Comparison of ENCODE assay signal across 8 cellular contexts in the genomic region with DNA sequence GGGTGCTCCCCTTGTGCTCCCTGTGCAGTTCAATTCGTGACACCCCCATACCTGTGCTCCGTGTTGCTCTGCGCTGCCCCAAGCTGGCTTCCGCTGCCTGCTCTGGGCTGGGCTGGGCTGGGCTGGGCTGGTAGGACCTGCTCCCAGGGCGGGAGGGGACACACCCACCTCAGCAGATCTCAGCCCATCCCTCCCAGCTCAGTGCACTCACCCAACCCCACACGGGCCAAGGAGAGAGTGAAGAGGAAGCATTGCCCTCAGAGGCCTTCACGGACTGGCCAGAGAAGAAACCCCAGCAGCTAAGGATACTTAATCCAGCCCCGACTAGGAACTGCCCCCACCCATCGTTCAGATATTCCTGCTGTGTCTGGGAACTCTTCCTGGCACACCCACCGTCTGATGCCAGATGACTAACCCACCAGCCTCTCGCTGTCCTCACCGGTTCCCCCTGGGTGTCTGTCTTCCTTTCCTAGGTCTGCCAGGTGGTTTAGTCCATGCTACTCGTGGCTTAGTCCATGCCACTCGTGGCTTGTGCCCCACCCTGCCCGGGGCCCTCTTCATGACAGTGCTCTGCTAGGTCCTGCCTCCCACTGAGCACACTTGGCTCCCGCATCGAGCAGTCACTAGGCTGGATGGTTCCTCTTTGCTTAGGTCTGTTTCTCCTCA. TPM values are rescaled to one million over a fixed set of nuclear protein-coding genes. Genes with fewer than 3 reads are reported as not detected.
DNase-seq lines count a peak whose midpoint lies in the region; ATAC-seq and TF ChIP-seq lines count a peak whose summit lies in the region.

A gene (minus strand): TSS at position 104 of the 666 bp plus-strand sequence. CDS start 14,711 bp downstream, outside the sequence.

- H3K27ac ChIP-seq in DND-41 (ENCODE audit: low read length) (peak within 1 kb of the TSS; percentile 26; the same call in 1 of the 2 replicates), Peyer's patch (peak within 1 kb of the TSS; percentile 73 to 90 (median 84)), neural progenitor cell (no peak within 1 kb of the TSS)

- DNase-seq in DND-41 (no peak), Peyer's patch (peak; percentile 87 to 94 (median 91)), neural progenitor cell (ENCODE audit: low spot score) (no peak), DMS79 treated with DMSO at 0.1 percent for 48 hours (lab: John Stamatoyannopoulos, UW) (no peak), cerebellum (ENCODE audit: low spot score) (no peak), RKO (ENCODE audit: low spot score) (no peak)
- no peak for DNase-seq in effector memory CD8-positive, alpha-beta T cell

- peaks cover 44 to 45% of the 10 kb centered on the region in 2 donors for H3K4me1 Mint-ChIP-seq in effector memory CD8-positive, alpha-beta T cell (ENCODE audit: low read depth in 2 of 2)
- H3K4me1 Mint-ChIP-seq in neural progenitor cell: peaks cover 30% of the 10 kb centered on the region

- H3K27me3 ChIP-seq in DND-41 (ENCODE audit: insufficient read depth, low read length, poor library complexity): no peaks in the 10 kb centered on the region
- H3K27me3 ChIP-seq in Peyer's patch: no peaks in the 10 kb centered on the region
- peaks cover 2% of the 10 kb centered on the region for H3K27me3 ChIP-seq in neural progenitor cell

- TF ChIP-seq POLR2A in Peyer's patch (IDR thresholded peaks at IDR 0.05): peak; percentile 88 to 91

- H3K9me3 ChIP-seq in DND-41 (ENCODE audit: insufficient read depth, low read length, severe bottlenecking) (no peaks in the 10 kb centered on the region), Peyer's patch (no peaks in the 10 kb centered on the region), neural progenitor cell (ENCODE audit: low read depth) (no peaks in the 10 kb centered on the region)

- H2AFZ ChIP-seq in DND-41 (ENCODE audit: low read depth, low read length) (no peak within 1 kb of the TSS), neural progenitor cell (replicated peaks) (no peak within 1 kb of the TSS)

- no peak within 1 kb of the TSS for H3K4me3 ChIP-seq in DND-41 (ENCODE audit: low read depth in 1 of 2, low read length in 2 of 2)
- H3K4me3 ChIP-seq in Peyer's patch: peak within 1 kb of the TSS; percentile 40 to 50 (median 46)
- no peak within 1 kb of the TSS for H3K4me3 ChIP-seq in neural progenitor cell

- H3K4me2 ChIP-seq in DND-41 (ENCODE audit: insufficient read depth, low read length): no peak within 1 kb of the TSS
- no peak within 1 kb of the TSS for H3K4me2 ChIP-seq in neural progenitor cell

- peak within 1 kb of the TSS; percentile 85 to 92 for H3K27ac Mint-ChIP-seq in effector memory CD8-positive, alpha-beta T cell
- peak within 1 kb of the TSS; percentile 96 for H3K27ac Mint-ChIP-seq in neural progenitor cell

- H4K20me1 ChIP-seq in DND-41 (ENCODE audit: insufficient read depth, low read length) (peaks cover 3% of the 10 kb centered on the region; the same call in 1 of the 2 replicates), neural progenitor cell (ENCODE audit: low read depth) (no peaks in the 10 kb centered on the region)

- TF ChIP-seq CTCF in DND-41 (IDR thresholded peaks at IDR 0.05; ENCODE audit: borderline replicate concordance, extremely low read depth, low read length, poor library complexity, severe bottlenecking) (no peak), Peyer's patch (IDR thresholded peaks at IDR 0.05) (no peak), neural progenitor cell (IDR thresholded peaks at IDR 0.05) (no peak)

- H3K4me3 Mint-ChIP-seq in effector memory CD8-positive, alpha-beta T cell: peak within 1 kb of the TSS; percentile 84 to 85
- no peak within 1 kb of the TSS for H3K4me3 Mint-ChIP-seq in neural progenitor cell

- H3K36me3 Mint-ChIP-seq in effector memory CD8-positive, alpha-beta T cell (ENCODE audit: insufficient read depth): peaks cover 6% of the 10 kb centered on the region
- no peaks in the 10 kb centered on the region for H3K36me3 Mint-ChIP-seq in neural progenitor cell

- H3K79me2 ChIP-seq in DND-41 (ENCODE audit: insufficient read depth, low read length): no peaks in the 10 kb centered on the region
- no peaks in the 10 kb centered on the region for H3K79me2 ChIP-seq in neural progenitor cell (ENCODE audit: low read depth)

- H3K36me3 ChIP-seq in DND-41 (ENCODE audit: insufficient read depth, low read length): no peaks in the 10 kb centered on the region
- H3K36me3 ChIP-seq in Peyer's patch: no peaks in the 10 kb centered on the region
- H3K36me3 ChIP-seq in neural progenitor cell: no peaks in the 10 kb centered on the region

- peaks cover 23% of the 10 kb centered on the region for H3F3A ChIP-seq in neural progenitor cell (ENCODE audit: low read depth)

- ATAC-seq in DND-41 (ENCODE audit: insufficient read depth, low read depth) (no peak), GM21529 (IDR thresholded peaks at IDR 0.05; ENCODE audit: unreplicated experiment) (peak; percentile 43)
- peak; percentile 58 for ATAC-seq in effector memory CD8-positive, alpha-beta T cell (replicated peaks)

- H3K9ac ChIP-seq in DND-41 (ENCODE audit: low read depth, low read length) (no peak within 1 kb of the TSS), neural progenitor cell (no peak within 1 kb of the TSS)

- H3K27me3 Mint-ChIP-seq in effector memory CD8-positive, alpha-beta T cell: no peaks in the 10 kb centered on the region
- H3K27me3 Mint-ChIP-seq in neural progenitor cell (ENCODE audit: insufficient read depth, low read depth): peaks cover 8% of the 10 kb centered on the region

- H3K4me1 ChIP-seq in DND-41 (ENCODE audit: insufficient read depth, low read length) (peaks cover 38% of the 10 kb centered on the region), Peyer's patch (peaks cover 7 to 38% (median 18%) of the 10 kb centered on the region in 4 donors), neural progenitor cell (peaks cover 33% of the 10 kb centered on the region)

- no peaks in the 10 kb centered on the region for H3K9me3 Mint-ChIP-seq in effector memory CD8-positive, alpha-beta T cell
- H3K9me3 Mint-ChIP-seq in neural progenitor cell: no peaks in the 10 kb centered on the region

RNA-seq across cellular contexts. Expression of the gene that starts here (rescaled TPM):
- total RNA-seq in Peyer's patch: 10 to 100 TPM; 18.7 to 36.2 (median 25.3) TPM
- 0.04 and 0.22 TPM in 2 replicates for total RNA-seq in neural progenitor cell (ENCODE audit: low replicate concordance)
- 0.82 TPM for total RNA-seq in cerebellum

Comparison
In these comparisons a context has a peak if more than half of its experiments do, and no peak if none do; other contexts are left out.
1. RNA of the gene that starts here (total RNA-seq): 18.7 to 36.2 TPM in Peyer's patch; 0.82 TPM in cerebellum (single experiment) and 0.04 to 0.22 TPM in neural progenitor cell; every median in the first group is over 10 times any median in the second.
2. DNase-seq: peak in Peyer's patch (3 of 3); none in DND-41 (single experiment), effector memory CD8-positive, alpha-beta T cell (0 of 3), neural progenitor cell (single experiment), DMS79 treated with DMSO at 0.1 percent for 48 hours (single experiment), cerebellum (single experiment) and RKO (single experiment).
3. H3K4me3 ChIP-seq: peak in Peyer's patch (4 of 4); none in DND-41 (0 of 2) and neural progenitor cell (single experiment).